In the genomic region with DNA sequence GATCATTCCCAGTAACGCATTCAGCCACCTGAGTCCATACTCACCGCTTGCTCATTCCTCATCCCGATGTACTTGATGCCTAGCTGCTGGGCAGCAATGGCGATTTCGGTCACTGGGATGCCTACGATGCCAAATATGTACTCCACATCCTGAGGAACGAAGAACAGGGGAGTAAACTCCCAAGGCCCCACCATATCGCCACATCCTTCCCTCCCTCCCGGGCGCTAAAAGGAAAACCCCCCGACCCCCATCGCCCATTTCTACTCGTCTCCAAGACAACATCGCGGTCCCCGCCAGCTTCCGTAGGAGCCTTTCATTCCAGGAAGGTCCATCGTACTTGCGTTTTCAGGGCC, we compare ENCODE assay signal across 8 cellular contexts. TPM values are rescaled to one million over a fixed set of nuclear protein-coding genes. Genes with fewer than 3 reads are reported as not detected.
DNase-seq lines count a peak whose midpoint lies in the region; ATAC-seq, FAIRE-seq and TF ChIP-seq lines count a peak whose summit lies in the region.

No MANE protein-coding gene starts in this region.

- H3K4me1 ChIP-seq in left ventricle myocardium inferior (peaks cover 27% of the 10 kb centered on the region), small intestine (ENCODE audit: control insufficient read depth in 2 of 2, insufficient read depth in 1 of 2, low read depth in 1 of 2, low read length in 1 of 2) (peaks cover 2 to 3% of the 10 kb centered on the region in 2 donors)

- H3K9me3 ChIP-seq in WERI-Rb-1 (ENCODE audit: severe bottlenecking), result no peaks in the 10 kb centered on the region
- no peaks in the 10 kb centered on the region for H3K9me3 ChIP-seq in left ventricle myocardium inferior (replicated peaks)
- no peaks in the 10 kb centered on the region for H3K9me3 ChIP-seq in small intestine (ENCODE audit: control insufficient read depth, low read depth)

- WGBS in small intestine, 3 donors, result 0 to 1% (median 1%) methylated on average over 18 to 19 of the region's 19 CpGs

- peak; percentile 1 for ATAC-seq in GM18873 (IDR thresholded peaks at IDR 0.05; ENCODE audit: low FRiP score, unreplicated experiment)
- ATAC-seq in HG02885 (IDR thresholded peaks at IDR 0.05; ENCODE audit: poor library complexity, unreplicated experiment), result peak; percentile 8
- no peak for ATAC-seq in HG03469 (IDR thresholded peaks at IDR 0.05; ENCODE audit: unreplicated experiment)

- peaks cover 29% of the 10 kb centered on the region for H3K36me3 ChIP-seq in WERI-Rb-1
- peaks cover 36% of the 10 kb centered on the region for H3K36me3 ChIP-seq in left ventricle myocardium inferior
- peaks cover 0 to 13% of the 10 kb centered on the region in 2 donors for H3K36me3 ChIP-seq in small intestine (ENCODE audit: control insufficient read depth in 2 of 2, insufficient read depth in 2 of 2, low read length in 2 of 2)

- TF ChIP-seq CTCF in WERI-Rb-1 (IDR thresholded peaks at IDR 0.05; ENCODE audit: low read depth, low read length), result no peak
- no peak for TF ChIP-seq CTCF in left ventricle myocardium inferior (IDR thresholded peaks at IDR 0.05; ENCODE audit: borderline replicate concordance)

- DNase-seq in WERI-Rb-1 (no peak), left ventricle myocardium inferior (no peak), small intestine (no peak), NCI-H2227 treated with DMSO at 0.1 percent for 48 hours (lab: John Stamatoyannopoulos, UW) (no peak), ecto neural progenitor cell (ENCODE audit: low spot score) (no peak)

- no peaks in the 10 kb centered on the region for H3K27me3 ChIP-seq in WERI-Rb-1 (ENCODE audit: insufficient read depth, low read depth, severe bottlenecking)
- no peaks in the 10 kb centered on the region for H3K27me3 ChIP-seq in left ventricle myocardium inferior (ENCODE audit: low read depth)
- H3K27me3 ChIP-seq in small intestine (ENCODE audit: control insufficient read depth in 2 of 2, insufficient read depth in 2 of 2, low read length in 2 of 2), result no peaks in the 10 kb centered on the region

- H3K4me3 ChIP-seq in WERI-Rb-1 (ENCODE audit: low read depth, low read length) (peak overlapping the region; percentile 94), left ventricle myocardium inferior (peak overlapping the region; percentile 87), small intestine (ENCODE audit: low read depth in 1 of 2, low read length in 2 of 2) (peak overlapping the region; percentile 72 to 87)

- intact Hi-C loops in left ventricle myocardium inferior (cut with micrococcal nuclease), result no loop called here

- peak overlapping the region; percentile 44 for H3K27ac ChIP-seq in WERI-Rb-1
- H3K27ac ChIP-seq in left ventricle myocardium inferior (replicated peaks), result peak overlapping the region; percentile 88
- peak overlapping the region; percentile 30 to 96 for H3K27ac ChIP-seq in small intestine (ENCODE audit: low read depth in 1 of 2, low read length in 1 of 2)

- no peak for FAIRE-seq in small intestine (lab: Jason Lieb, UNC)

RNA-seq across cellular contexts. Expression of a gene that starts 0.3 kb away (rescaled TPM):
- 14.9 TPM for total RNA-seq in left ventricle myocardium inferior
- 100 to 1,000 TPM in 2 of 3 donors, 10 to 100 TPM in 1; 24.5 to 138 (median 121) TPM for polyA plus RNA-seq in small intestine

RNA-seq across cellular contexts. Expression of a gene that starts 0.5 kb away (rescaled TPM):
- 9.2 TPM for total RNA-seq in left ventricle myocardium inferior
- 10 to 100 TPM; 20.6 to 37.6 (median 29.0) TPM for polyA plus RNA-seq in small intestine
